Comparison of ENCODE assay signal across 1 cellular context in genomic region chr9:137588891-137589290, GRCh38.
TF ChIP-seq lines count a peak whose summit lies in the region.

No MANE protein-coding gene starts in this region.

TF ChIP-seq in HEK293, 187 proteins besides CTCF, POLR2A, EP300 and RAD21:
- TF ChIP-seq, protein P1, sequence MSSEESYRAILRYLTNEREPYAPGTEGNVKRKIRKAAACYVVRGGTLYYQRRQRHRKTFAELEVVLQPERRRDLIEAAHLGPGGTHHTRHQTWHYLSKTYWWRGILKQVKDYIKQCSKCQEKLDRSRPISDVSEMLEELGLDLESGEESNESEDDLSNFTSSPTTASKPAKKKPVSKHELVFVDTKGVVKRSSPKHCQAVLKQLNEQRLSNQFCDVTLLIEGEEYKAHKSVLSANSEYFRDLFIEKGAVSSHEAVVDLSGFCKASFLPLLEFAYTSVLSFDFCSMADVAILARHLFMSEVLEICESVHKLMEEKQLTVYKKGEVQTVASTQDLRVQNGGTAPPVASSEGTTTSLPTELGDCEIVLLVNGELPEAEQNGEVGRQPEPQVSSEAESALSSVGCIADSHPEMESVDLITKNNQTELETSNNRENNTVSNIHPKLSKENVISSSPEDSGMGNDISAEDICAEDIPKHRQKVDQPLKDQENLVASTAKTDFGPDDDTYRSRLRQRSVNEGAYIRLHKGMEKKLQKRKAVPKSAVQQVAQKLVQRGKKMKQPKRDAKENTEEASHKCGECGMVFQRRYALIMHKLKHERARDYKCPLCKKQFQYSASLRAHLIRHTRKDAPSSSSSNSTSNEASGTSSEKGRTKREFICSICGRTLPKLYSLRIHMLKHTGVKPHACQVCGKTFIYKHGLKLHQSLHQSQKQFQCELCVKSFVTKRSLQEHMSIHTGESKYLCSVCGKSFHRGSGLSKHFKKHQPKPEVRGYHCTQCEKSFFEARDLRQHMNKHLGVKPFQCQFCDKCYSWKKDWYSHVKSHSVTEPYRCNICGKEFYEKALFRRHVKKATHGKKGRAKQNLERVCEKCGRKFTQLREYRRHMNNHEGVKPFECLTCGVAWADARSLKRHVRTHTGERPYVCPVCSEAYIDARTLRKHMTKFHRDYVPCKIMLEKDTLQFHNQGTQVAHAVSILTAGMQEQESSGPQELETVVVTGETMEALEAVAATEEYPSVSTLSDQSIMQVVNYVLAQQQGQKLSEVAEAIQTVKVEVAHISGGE (tag by site-specific recombination; conservative IDR thresholded peaks at IDR 0.05; ENCODE audit: low read depth): no peak
- peak; percentile 65 for TF ChIP-seq ZNF341 (tag by site-specific recombination; IDR thresholded peaks at IDR 0.05; ENCODE audit: low read depth)
- no peak for TF ChIP-seq ZSCAN16 (tag by site-specific recombination; IDR thresholded peaks at IDR 0.05)
- no peak for TF ChIP-seq ZNF692 (tag by site-specific recombination; IDR thresholded peaks at IDR 0.05)
